ENCODE assay signal across 30 cellular contexts in genomic region chr4:1451106-1451751, GRCh38. TPM values are rescaled to one million over a fixed set of nuclear protein-coding genes. Genes with fewer than 3 reads are reported as not detected.
DNase-seq lines count a peak whose midpoint lies in the region; ATAC-seq and TF ChIP-seq lines count a peak whose summit lies in the region.
"Had no signal": no experiment of that assay in that cellular context is flagged by ENCODE, and none has a peak within 500 bp of the region (broad histone marks: within the 10 kb centered on the region; RNA-seq: fewer than 3 reads in every experiment).

No MANE protein-coding gene starts in this region.

- DNase-seq in activated naive CD8-positive, alpha-beta T cell treated with anti-CD3 and anti-CD28 coated beads, Interleukin-2, amount 10 ng/mL, durations not matched to agents 7 days and 5 days = peak; percentile 11
- no peak for DNase-seq in activated naive CD8-positive, alpha-beta T cell treated with anti-CD3 and anti-CD28 coated beads, Interleukin-2, amount 50 U/mL, for 24 hours
- DNase-seq in islet precursor cell (peak; percentile 41), sciatic nerve (ENCODE audit: low spot score) (peak; percentile 39), NCI-H1105 treated with DMSO at 0.1 percent for 48 hours (lab: John Stamatoyannopoulos, UW) (no peak), kidney glomerular epithelial cell (lab: John Stamatoyannopoulos, UW) (no peak), activated gamma-delta T cell (lab: John Stamatoyannopoulos, UW) (no peak)
- DNase-seq: C1 segment of cervical spinal cord; DMS79; EL; GDM1; KG1; MG63; NCI-H1417; NCI-H1694; NCI-H2029 treated with DMSO at 0.1 percent for 48 hours; NCI-H446 treated with DMSO at 0.1 percent for 48 hours; NCI-H526; NCI-H82; NK-92 treated with Interleukin-12 subunit alpha and Interleukin-12 subunit beta, amount 100 ng/mL, for 24 hours; PC-3; SJCRH30 had no signal

- no peaks in the 10 kb centered on the region for H3K9me3 ChIP-seq in HEK293 (ENCODE audit: control insufficient read depth, insufficient read depth, low read depth, low read length)
- H3K9me3 ChIP-seq: A549, Caco-2, MG63, SJCRH30 had no signal

- peaks cover 22% of the 10 kb centered on the region for H3K9me3 Mint-ChIP-seq in activated naive CD8-positive, alpha-beta T cell treated with anti-CD3 and anti-CD28 coated beads, Interleukin-2, amount 10 ng/mL, durations not matched to agents 7 days and 5 days
- peaks cover 22% of the 10 kb centered on the region for H3K9me3 Mint-ChIP-seq in activated naive CD8-positive, alpha-beta T cell treated with anti-CD3 and anti-CD28 coated beads, Interleukin-2, amount 50 U/mL, for 24 hours

- POLR2A ChIA-PET in activated naive CD8-positive, alpha-beta T cell treated with anti-CD3 and anti-CD28 coated beads, Interleukin-2, amount 10 ng/mL, durations not matched to agents 7 days and 5 days (lab: Charles Lee) = no interaction called here
- POLR2A ChIA-PET in HEK293 (lab: Yijun Ruan, JAX) = no interaction called here

- ATAC-seq in activated naive CD8-positive, alpha-beta T cell treated with anti-CD3 and anti-CD28 coated beads, Interleukin-2, amount 10 ng/mL, durations not matched to agents 7 days and 5 days (ENCODE audit: low read depth) = no peak
- ATAC-seq in activated naive CD8-positive, alpha-beta T cell treated with anti-CD3 and anti-CD28 coated beads, Interleukin-2, amount 50 U/mL, for 24 hours = no peak
- ATAC-seq in sciatic nerve = no peak
- ATAC-seq: A549; CD8-positive, alpha-beta T cell; GM12878; HCT116; PC-3 had no signal

- H3K4me1 Mint-ChIP-seq in activated naive CD8-positive, alpha-beta T cell treated with anti-CD3 and anti-CD28 coated beads, Interleukin-2, amount 10 ng/mL, durations not matched to agents 7 days and 5 days = no peaks in the 10 kb centered on the region
- no peaks in the 10 kb centered on the region for H3K4me1 Mint-ChIP-seq in activated naive CD8-positive, alpha-beta T cell treated with anti-CD3 and anti-CD28 coated beads, Interleukin-2, amount 50 U/mL, for 24 hours

- no peak overlapping the region for H3K27ac ChIP-seq in HEK293 (ENCODE audit: extremely low read depth, low read depth, low read length)
- H3K27ac ChIP-seq: A549, SJCRH30 had no signal

- H3K27me3 Mint-ChIP-seq in activated naive CD8-positive, alpha-beta T cell treated with anti-CD3 and anti-CD28 coated beads, Interleukin-2, amount 10 ng/mL, durations not matched to agents 7 days and 5 days = no peaks in the 10 kb centered on the region
- peaks cover 3% of the 10 kb centered on the region for H3K27me3 Mint-ChIP-seq in activated naive CD8-positive, alpha-beta T cell treated with anti-CD3 and anti-CD28 coated beads, Interleukin-2, amount 50 U/mL, for 24 hours

- CTCF ChIA-PET in HEK293 (lab: Yijun Ruan, JAX) = no interaction called here

- H3K36me3 ChIP-seq in HEK293 (ENCODE audit: control insufficient read depth in 2 of 2, insufficient read depth in 1 of 2, low read length in 2 of 2) = no peaks in the 10 kb centered on the region
- H3K36me3 ChIP-seq: MG63, SJCRH30 had no signal

- H3K4me3 Mint-ChIP-seq in activated naive CD8-positive, alpha-beta T cell treated with anti-CD3 and anti-CD28 coated beads, Interleukin-2, amount 10 ng/mL, durations not matched to agents 7 days and 5 days = no peak overlapping the region
- H3K4me3 Mint-ChIP-seq in activated naive CD8-positive, alpha-beta T cell treated with anti-CD3 and anti-CD28 coated beads, Interleukin-2, amount 50 U/mL, for 24 hours = no peak overlapping the region
- H3K4me3 Mint-ChIP-seq: CD8-positive, alpha-beta T cell had no signal

- intact Hi-C loops in sciatic nerve (cut with DNase I) = no loop called here

- H3K36me3 Mint-ChIP-seq in activated naive CD8-positive, alpha-beta T cell treated with anti-CD3 and anti-CD28 coated beads, Interleukin-2, amount 10 ng/mL, durations not matched to agents 7 days and 5 days = peaks cover 4% of the 10 kb centered on the region
- H3K36me3 Mint-ChIP-seq in activated naive CD8-positive, alpha-beta T cell treated with anti-CD3 and anti-CD28 coated beads, Interleukin-2, amount 50 U/mL, for 24 hours (ENCODE audit: low read depth) = no peaks in the 10 kb centered on the region
- H3K36me3 Mint-ChIP-seq: CD8-positive, alpha-beta T cell had no signal

- no peaks in the 10 kb centered on the region for H3K4me1 ChIP-seq in HEK293 (ENCODE audit: control insufficient read depth, insufficient read depth, low read length)
- H3K4me1 ChIP-seq: A549, Caco-2, SJCRH30 had no signal

- no peak overlapping the region for H3K27ac Mint-ChIP-seq in activated naive CD8-positive, alpha-beta T cell treated with anti-CD3 and anti-CD28 coated beads, Interleukin-2, amount 10 ng/mL, durations not matched to agents 7 days and 5 days
- no peak overlapping the region for H3K27ac Mint-ChIP-seq in activated naive CD8-positive, alpha-beta T cell treated with anti-CD3 and anti-CD28 coated beads, Interleukin-2, amount 50 U/mL, for 24 hours
- H3K27ac Mint-ChIP-seq: CD8-positive, alpha-beta T cell had no signal

- no peak for TF ChIP-seq CTCF in HEK293 (tag by site-specific recombination; IDR thresholded peaks at IDR 0.05)

- no peak overlapping the region for H3K4me3 ChIP-seq in HEK293 (ENCODE audit: low read depth, low read length)
- H3K4me3 ChIP-seq: A549, GM12878, MG63, SJCRH30 had no signal

TF ChIP-seq in HEK293, 187 proteins besides CTCF, POLR2A, EP300 and RAD21:
- TF ChIP-seq KLF1 (tag by site-specific recombination; IDR thresholded peaks at IDR 0.05) = no peak
- TF ChIP-seq ZIC2 (tag by site-specific recombination; IDR thresholded peaks at IDR 0.05) = 0 out of 2 replicates have a peak, but pooled peaks have one; percentile 21
- no peak for TF ChIP-seq ZNF24 (tag by site-specific recombination; IDR thresholded peaks at IDR 0.05)

RNA-seq across cellular contexts. Expression of gene NKX1-1, which starts 45.0 kb away (rescaled TPM):
- not detected for total RNA-seq in activated naive CD8-positive, alpha-beta T cell treated with anti-CD3 and anti-CD28 coated beads, Interleukin-2, amount 10 ng/mL, durations not matched to agents 7 days and 5 days
- total RNA-seq in sciatic nerve = not detected
- total RNA-seq: Caco-2; CD8-positive, alpha-beta T cell; GM12878; H4; HT1080; PC-3; SJCRH30 had no signal

Comparison
In these comparisons a context has a peak if more than half of its experiments do, and no peak if none do; other contexts are left out.
1. DNase-seq: peak in activated naive CD8-positive, alpha-beta T cell treated with anti-CD3 and anti-CD28 coated beads, Interleukin-2, amount 10 ng/mL, durations not matched to agents 7 days and 5 days (single experiment), islet precursor cell (single experiment) and sciatic nerve (single experiment); none in activated naive CD8-positive, alpha-beta T cell treated with anti-CD3 and anti-CD28 coated beads, Interleukin-2, amount 50 U/mL, for 24 hours (single experiment), NCI-H1105 treated with DMSO at 0.1 percent for 48 hours (single experiment), kidney glomerular epithelial cell (single experiment) and activated gamma-delta T cell (single experiment).